Comparison of ENCODE assay signal across 11 cellular contexts in genomic region chr9:1619915-1620705, GRCh38.
A peak's percentile ranks its signal among the peaks of the same experiment; 100 is the strongest.
DNase-seq lines count a peak whose midpoint lies in the region; ATAC-seq and TF ChIP-seq lines count a peak whose summit lies in the region.
"Had no signal": no experiment of that assay in that cellular context is flagged by ENCODE, and none has a peak within 500 bp of the region (broad histone marks: within the 10 kb centered on the region; RNA-seq: fewer than 3 reads in every experiment).

No MANE protein-coding gene starts in this region.

- no peaks in the 10 kb centered on the region for H3K36me3 ChIP-seq in mucosa of descending colon (ENCODE audit: low read depth)
- H3K36me3 ChIP-seq: BLaER1 treated with 17β-estradiol and CSF1 and Interleukin-3, amounts not matched to agents 10 nM and 100 nM had no signal

- DNase-seq in NCI-H748 (lab: John Stamatoyannopoulos, UW; ENCODE audit: unreplicated experiment): peak; percentile 47
- DNase-seq in NCI-H748 treated with DMSO at 0.1 percent for 48 hours (lab: John Stamatoyannopoulos, UW): no peak
- peak; percentile 57 for DNase-seq in NCI-H2196 (lab: John Stamatoyannopoulos, UW; ENCODE audit: unreplicated experiment)
- DNase-seq in endothelial cell (ENCODE audit: low spot score): no peak
- peak; percentile 2 for DNase-seq in renal cortical epithelial cell (ENCODE audit: low read depth)
- DNase-seq in activated CD4-positive, alpha-beta memory T cell treated with anti-CD3 and anti-CD28 coated beads for 36 hours: no peak
- DNase-seq in mucosa of descending colon: no peak
- DNase-seq: activated CD8-positive, alpha-beta T cell treated with anti-CD3 and anti-CD28 coated beads for 36 hours had no signal

- no peaks in the 10 kb centered on the region for H3K4me1 Mint-ChIP-seq in endothelial cell (ENCODE audit: unreplicated experiment)
- H3K4me1 Mint-ChIP-seq in activated CD4-positive, alpha-beta memory T cell treated with anti-CD3 and anti-CD28 coated beads for 36 hours (ENCODE audit: low read depth): no peaks in the 10 kb centered on the region

- H3K27ac Mint-ChIP-seq in endothelial cell (ENCODE audit: unreplicated experiment): no peak overlapping the region
- no peak overlapping the region for H3K27ac Mint-ChIP-seq in activated CD4-positive, alpha-beta memory T cell treated with anti-CD3 and anti-CD28 coated beads for 36 hours
- H3K27ac Mint-ChIP-seq: activated CD8-positive, alpha-beta T cell treated with anti-CD3 and anti-CD28 coated beads for 36 hours had no signal

- H3K27me3 Mint-ChIP-seq in endothelial cell (ENCODE audit: unreplicated experiment): no peaks in the 10 kb centered on the region
- H3K27me3 Mint-ChIP-seq in activated CD4-positive, alpha-beta memory T cell treated with anti-CD3 and anti-CD28 coated beads for 36 hours: peaks cover 11% of the 10 kb centered on the region

- no peaks in the 10 kb centered on the region for H3K9me3 ChIP-seq in mucosa of descending colon

- no peaks in the 10 kb centered on the region for H3K9me3 Mint-ChIP-seq in endothelial cell (ENCODE audit: unreplicated experiment)
- H3K9me3 Mint-ChIP-seq in activated CD4-positive, alpha-beta memory T cell treated with anti-CD3 and anti-CD28 coated beads for 36 hours: peaks cover 1% of the 10 kb centered on the region

- no peak for ATAC-seq in HG03045 (IDR thresholded peaks at IDR 0.05; ENCODE audit: unreplicated experiment)
- no peak for ATAC-seq in mucosa of descending colon
- ATAC-seq: activated CD8-positive, alpha-beta T cell treated with anti-CD3 and anti-CD28 coated beads for 36 hours had no signal

- TF ChIP-seq CTCF in endothelial cell (IDR thresholded peaks at IDR 0.05; ENCODE audit: unreplicated experiment) (peak; percentile 18), mucosa of descending colon (IDR thresholded peaks at IDR 0.05) (no peak)

- intact Hi-C loops in activated CD4-positive, alpha-beta memory T cell treated with anti-CD3 and anti-CD28 coated beads for 36 hours (cut with micrococcal nuclease): no loop called here
- intact Hi-C loops in mucosa of descending colon (cut with DNase I, micrococcal nuclease): no loop called here

- H3K4me3 Mint-ChIP-seq in endothelial cell (ENCODE audit: unreplicated experiment): no peak overlapping the region
- H3K4me3 Mint-ChIP-seq in activated CD4-positive, alpha-beta memory T cell treated with anti-CD3 and anti-CD28 coated beads for 36 hours: no peak overlapping the region
- H3K4me3 Mint-ChIP-seq: activated CD8-positive, alpha-beta T cell treated with anti-CD3 and anti-CD28 coated beads for 36 hours had no signal

- peaks cover 4% of the 10 kb centered on the region for H3K36me3 Mint-ChIP-seq in endothelial cell (ENCODE audit: low read depth, unreplicated experiment)
- H3K36me3 Mint-ChIP-seq in activated CD4-positive, alpha-beta memory T cell treated with anti-CD3 and anti-CD28 coated beads for 36 hours: no peaks in the 10 kb centered on the region

- no peak overlapping the region for H3K4me3 ChIP-seq in mucosa of descending colon
- H3K4me3 ChIP-seq: BLaER1 treated with 17β-estradiol and CSF1 and Interleukin-3, amounts not matched to agents 10 nM and 100 nM; skin epidermis had no signal

- no peaks in the 10 kb centered on the region for H3K4me1 ChIP-seq in mucosa of descending colon (ENCODE audit: low read depth)
- H3K4me1 ChIP-seq: BLaER1 treated with 17β-estradiol and CSF1 and Interleukin-3, amounts not matched to agents 10 nM and 100 nM had no signal

- CTCF ChIA-PET in activated CD4-positive, alpha-beta memory T cell treated with anti-CD3 and anti-CD28 coated beads for 36 hours (lab: Charles Lee): no interaction called here

- POLR2A ChIA-PET in activated CD4-positive, alpha-beta memory T cell treated with anti-CD3 and anti-CD28 coated beads for 36 hours (lab: Charles Lee): no interaction called here

Comparison
In these comparisons a context has a peak if more than half of its experiments do, and no peak if none do; other contexts are left out.
1. DNase-seq: peak in NCI-H748 (single experiment), NCI-H2196 (single experiment) and renal cortical epithelial cell (single experiment); none in NCI-H748 treated with DMSO at 0.1 percent for 48 hours (single experiment), endothelial cell (single experiment), activated CD4-positive, alpha-beta memory T cell treated with anti-CD3 and anti-CD28 coated beads for 36 hours (single experiment) and mucosa of descending colon (0 of 3).